ENCODE assay signal across 25 cellular contexts in the genomic region with DNA sequence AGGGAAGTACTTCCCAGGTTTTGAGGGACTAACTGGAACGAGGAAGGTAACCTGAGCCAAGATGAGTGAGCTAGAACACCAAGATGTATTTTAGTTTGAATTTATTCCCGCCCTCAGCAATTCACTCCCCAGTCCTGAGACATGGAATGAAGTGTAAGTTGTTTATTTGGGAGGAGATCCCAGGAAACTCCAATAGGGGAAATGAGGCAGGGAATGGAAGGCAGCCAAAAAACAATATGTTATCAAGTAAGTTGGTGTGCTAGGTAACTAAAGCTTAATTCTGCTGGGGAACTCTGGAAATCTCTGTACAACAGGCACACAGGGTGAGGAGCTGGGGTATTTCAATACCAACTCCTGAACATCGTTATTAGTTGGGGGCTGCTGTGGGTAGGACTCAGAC.
"Had no signal": no experiment of that assay in that cellular context is flagged by ENCODE, and none has a peak within 500 bp of the region (broad histone marks: within the 10 kb centered on the region; RNA-seq: fewer than 3 reads in every experiment).

No MANE protein-coding gene starts in this region.

- DNase-seq: activated CD4-positive, alpha-beta T cell treated with anti-CD3 and anti-CD28 coated beads for 36 hours; activated CD4-positive, alpha-beta T cell treated with anti-CD3 and anti-CD28 coated beads, Interleukin-2, amount 10 ng/mL, durations not matched to agents 7 days and 5 days; activated CD4-positive, alpha-beta T cell treated with anti-CD3 and anti-CD28 coated beads, Interleukin-2, amount 50 U/mL, for 48 hours; activated CD8-positive, alpha-beta T cell treated with anti-CD3 and anti-CD28 coated beads, Interleukin-2, amount 10 ng/mL, durations not matched to agents 7 days and 5 days; activated gamma-delta T cell treated with Interleukin-2 at 50 U/mL for 16 hours; activated naive CD4-positive, alpha-beta T cell treated with anti-CD3 and anti-CD28 coated beads for 36 hours; activated T-cell treated with anti-CD3 and anti-CD28 coated beads, Interleukin-2, amount 50 U/mL, for 24 hours; adrenal gland; body of pancreas; central memory CD4-positive, alpha-beta T cell; NCI-H1092 treated with DMSO at 0.1 percent for 48 hours; NCI-H1417; NCI-H146; NCI-H187 treated with DMSO at 0.1 percent for 48 hours; NCI-H2081; NCI-H345; NCI-H524 treated with DMSO at 0.1 percent for 48 hours; SHP77; SK-N-SH had no signal

- H3K9me3 ChIP-seq: adrenal gland, body of pancreas, breast epithelium, SJSA1, SK-N-SH had no signal

- H3K36me3 ChIP-seq: adrenal gland, breast epithelium, SJSA1 had no signal

- H3K4me3 ChIP-seq: adrenal gland, body of pancreas, breast epithelium, SJSA1 had no signal

- H3K4me3 Mint-ChIP-seq: activated CD4-positive, alpha-beta T cell treated with anti-CD3 and anti-CD28 coated beads for 36 hours; activated CD4-positive, alpha-beta T cell treated with anti-CD3 and anti-CD28 coated beads, Interleukin-2, amount 10 ng/mL, durations not matched to agents 7 days and 5 days; activated CD8-positive, alpha-beta T cell treated with anti-CD3 and anti-CD28 coated beads, Interleukin-2, amount 10 ng/mL, durations not matched to agents 7 days and 5 days; activated naive CD4-positive, alpha-beta T cell treated with anti-CD3 and anti-CD28 coated beads for 36 hours; activated T-cell treated with anti-CD3 and anti-CD28 coated beads, Interleukin-2, amount 50 U/mL, for 24 hours; T-helper 1 cell treated with Interleukin-12 subunit alpha and Interleukin-12 subunit beta and Interleukin-4 antibody, amounts not matched to agents 30 μg/mL and 1 μg/mL, for 36 hours; T-helper 2 cell treated with Interferon-gamma antibody and Interleukin-4, amounts not matched to agents 5 μg/mL and 100 μg/mL, for 36 hours had no signal

- H3K27ac ChIP-seq: adrenal gland, body of pancreas, breast epithelium, SJSA1 had no signal

- ATAC-seq: activated CD4-positive, alpha-beta T cell treated with anti-CD3 and anti-CD28 coated beads for 36 hours; activated CD8-positive, alpha-beta T cell treated with anti-CD3 and anti-CD28 coated beads, Interleukin-2, amount 10 ng/mL, durations not matched to agents 7 days and 5 days; activated naive CD4-positive, alpha-beta T cell treated with anti-CD3 and anti-CD28 coated beads, Interleukin-2, amount 50 U/mL, for 72 hours; body of pancreas; Panc1 had no signal

- H3K4me1 Mint-ChIP-seq: activated CD4-positive, alpha-beta T cell treated with anti-CD3 and anti-CD28 coated beads for 36 hours; activated CD4-positive, alpha-beta T cell treated with anti-CD3 and anti-CD28 coated beads, Interleukin-2, amount 10 ng/mL, durations not matched to agents 7 days and 5 days had no signal

- H3K36me3 Mint-ChIP-seq: activated naive CD4-positive, alpha-beta T cell treated with anti-CD3 and anti-CD28 coated beads, Interleukin-2, amount 50 U/mL, for 72 hours had no signal

- H3K4me1 ChIP-seq: adrenal gland, body of pancreas, breast epithelium, SJSA1 had no signal

- H3K27me3 Mint-ChIP-seq: activated CD4-positive, alpha-beta T cell treated with anti-CD3 and anti-CD28 coated beads for 36 hours; activated CD4-positive, alpha-beta T cell treated with anti-CD3 and anti-CD28 coated beads, Interleukin-2, amount 10 ng/mL, durations not matched to agents 7 days and 5 days; activated T-cell treated with anti-CD3 and anti-CD28 coated beads, Interleukin-2, amount 50 U/mL, for 24 hours had no signal

- H3K9me3 Mint-ChIP-seq: activated CD4-positive, alpha-beta T cell treated with anti-CD3 and anti-CD28 coated beads, Interleukin-2, amount 10 ng/mL, durations not matched to agents 7 days and 5 days; activated naive CD4-positive, alpha-beta T cell treated with anti-CD3 and anti-CD28 coated beads for 36 hours; activated naive CD4-positive, alpha-beta T cell treated with anti-CD3 and anti-CD28 coated beads, Interleukin-2, amount 50 U/mL, for 72 hours; activated T-cell treated with anti-CD3 and anti-CD28 coated beads, Interleukin-2, amount 50 U/mL, for 24 hours; T-helper 1 cell treated with Interleukin-12 subunit alpha and Interleukin-12 subunit beta and Interleukin-4 antibody, amounts not matched to agents 30 μg/mL and 1 μg/mL, for 36 hours; T-helper 2 cell treated with Interferon-gamma antibody and Interleukin-4, amounts not matched to agents 5 μg/mL and 100 μg/mL, for 36 hours had no signal

- H3K27ac Mint-ChIP-seq: activated CD4-positive, alpha-beta T cell treated with anti-CD3 and anti-CD28 coated beads for 36 hours; activated CD4-positive, alpha-beta T cell treated with anti-CD3 and anti-CD28 coated beads, Interleukin-2, amount 10 ng/mL, durations not matched to agents 7 days and 5 days; activated CD8-positive, alpha-beta T cell treated with anti-CD3 and anti-CD28 coated beads, Interleukin-2, amount 10 ng/mL, durations not matched to agents 7 days and 5 days; activated naive CD4-positive, alpha-beta T cell treated with anti-CD3 and anti-CD28 coated beads for 36 hours; activated naive CD4-positive, alpha-beta T cell treated with anti-CD3 and anti-CD28 coated beads, Interleukin-2, amount 50 U/mL, for 72 hours; activated T-cell treated with anti-CD3 and anti-CD28 coated beads, Interleukin-2, amount 50 U/mL, for 24 hours; T-helper 1 cell treated with Interleukin-12 subunit alpha and Interleukin-12 subunit beta and Interleukin-4 antibody, amounts not matched to agents 30 μg/mL and 1 μg/mL, for 36 hours; T-helper 2 cell treated with Interferon-gamma antibody and Interleukin-4, amounts not matched to agents 5 μg/mL and 100 μg/mL, for 36 hours had no signal

- H3K27me3 ChIP-seq: adrenal gland, body of pancreas, breast epithelium, SJSA1 had no signal
